18 cellular contexts compared by ENCODE assay signal in the genomic region with DNA sequence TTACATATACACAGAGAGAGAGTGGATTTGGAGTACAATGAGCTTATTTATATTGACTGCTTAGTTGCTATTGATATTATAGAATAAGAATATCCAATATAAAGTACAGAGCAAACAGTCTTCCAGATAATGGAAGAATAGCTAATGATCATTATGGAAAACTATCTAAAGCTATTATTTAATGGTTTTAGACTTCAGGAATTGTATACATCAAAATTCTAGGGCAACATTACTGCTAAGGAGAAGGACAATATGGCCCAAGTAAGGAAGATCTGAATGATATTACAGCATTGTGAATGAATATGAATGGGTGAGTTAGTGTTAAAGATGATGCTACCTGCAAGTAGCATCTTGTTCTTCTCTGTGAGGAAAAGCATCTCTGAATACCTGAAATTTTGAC.
DNase-seq lines count a peak whose midpoint lies in the region; ATAC-seq, FAIRE-seq and TF ChIP-seq lines count a peak whose summit lies in the region.
"Had no signal": no experiment of that assay in that cellular context is flagged by ENCODE, and none has a peak within 500 bp of the region (broad histone marks: within the 10 kb centered on the region; RNA-seq: fewer than 3 reads in every experiment).

No MANE protein-coding gene starts in this region.

- ATAC-seq in K562 = no peak
- no peak for ATAC-seq in HG02798 (IDR thresholded peaks at IDR 0.05; ENCODE audit: poor library complexity, unreplicated experiment)
- ATAC-seq in GM18502 (IDR thresholded peaks at IDR 0.05; ENCODE audit: poor library complexity, unreplicated experiment) = no peak
- ATAC-seq: HCT116 had no signal

- TF ChIP-seq EP300 in K562 (IDR thresholded peaks at IDR 0.05; ENCODE audit: low read length) = no peak

- DNase-seq in HEK293T (ENCODE audit: extremely low spot score) = no peak
- DNase-seq in Karpas-422 = no peak
- no peak for DNase-seq in K562 (ENCODE audit: extremely low read depth in 1 of 4, low spot score in 3 of 4)
- no peak for DNase-seq in NCI-H1092 (lab: John Stamatoyannopoulos, UW)
- DNase-seq: C1 segment of cervical spinal cord; Calu3; CD4-positive, alpha-beta memory T cell; COR-L47; DMS53; DMS79 treated with DMSO at 0.1 percent for 48 hours; GF-D8; GM23248; H9; HFFc6 had no signal

- intact Hi-C loops in K562 (cut with micrococcal nuclease) = no loop called here

- H3K36me3 ChIP-seq in Karpas-422 (ENCODE audit: insufficient read depth, low read length) (no peaks in the 10 kb centered on the region), K562 (ENCODE audit: control insufficient read depth, insufficient read depth, low read length) (no peaks in the 10 kb centered on the region)

- in situ Hi-C loops in K562 (cut with MboI) = no loop called here

- no peaks in the 10 kb centered on the region for H3K79me2 ChIP-seq in Karpas-422 (ENCODE audit: low read length)
- H3K79me2 ChIP-seq in K562 (ENCODE audit: control insufficient read depth, insufficient read depth, low read length) = no peaks in the 10 kb centered on the region

- TF ChIP-seq POLR2A in K562 (conservative IDR thresholded peaks at IDR 0.05) = no peak

- H3K4me2 ChIP-seq in Karpas-422 (ENCODE audit: low read depth, low read length, poor library complexity, severe bottlenecking) (no peak overlapping the region), K562 (ENCODE audit: insufficient read depth, low read length) (no peak overlapping the region)

- H3K27me3 ChIP-seq in Karpas-422 (ENCODE audit: low read length) (no peaks in the 10 kb centered on the region), K562 (ENCODE audit: control insufficient read depth in 2 of 2, insufficient read depth in 2 of 2, low read length in 2 of 2) (no peaks in the 10 kb centered on the region)

- POLR2A ChIA-PET in HEK293T (lab: Yijun Ruan, JAX) = no interaction called here
- POLR2A ChIA-PET in K562 (lab: Yijun Ruan, JAX) = interaction anchor here (0.5 kb wide), 1 partner anchor 15 kb away, joined by 3 read pairs; no protein-coding TSS in a partner anchor

- H3K9ac ChIP-seq in Karpas-422 (ENCODE audit: low read length) = no peak overlapping the region
- H3K9ac ChIP-seq in K562 (ENCODE audit: insufficient read depth in 1 of 2, low read depth in 2 of 2, low read length in 2 of 2) = no peak overlapping the region
- H3K9ac ChIP-seq: GM23248 had no signal

- H3K4me3 ChIP-seq in Karpas-422 (ENCODE audit: low read length) = no peak overlapping the region
- H3K4me3 ChIP-seq in K562 = no peak overlapping the region
- H3K4me3 ChIP-seq: GM23248 had no signal

- H3K4me1 ChIP-seq in Karpas-422 (ENCODE audit: low read length) = peaks cover 1% of the 10 kb centered on the region
- no peaks in the 10 kb centered on the region for H3K4me1 ChIP-seq in K562 (replicated peaks in 1 of 2; ENCODE audit: control insufficient read depth in 2 of 2, insufficient read depth in 2 of 2, low read length in 2 of 2)

- no TSS peak for BruUV-seq in K562 (replicated peaks; lab: Mats Ljungman, UMichigan)

- H3K9me3 ChIP-seq in Karpas-422 (ENCODE audit: low read length) (no peaks in the 10 kb centered on the region), K562 (replicated peaks; ENCODE audit: control insufficient read depth, insufficient read depth, low read depth, low read length) (no peaks in the 10 kb centered on the region)

- H3K9me2 ChIP-seq in Karpas-422 (replicated peaks; ENCODE audit: insufficient read depth, low read length) = no peaks in the 10 kb centered on the region

- FAIRE-seq in K562 (lab: Jason Lieb, UNC) = no peak
- FAIRE-seq: GM12891 had no signal

- H2AFZ ChIP-seq in Karpas-422 (ENCODE audit: low read length) = 0 out of 2 replicates have a peak overlapping the region, but pooled peaks have one; percentile 20
- no peak overlapping the region for H2AFZ ChIP-seq in K562 (ENCODE audit: low read depth, low read length)
- H2AFZ ChIP-seq: GM23248 had no signal

- H3K27ac ChIP-seq in Karpas-422 (ENCODE audit: low read length) = no peak overlapping the region
- no peak overlapping the region for H3K27ac ChIP-seq in K562 (ENCODE audit: extremely low read depth, low read depth, low read length)
- H3K27ac ChIP-seq: GM23248 had no signal

- CTCF ChIA-PET in HEK293T (lab: Yijun Ruan, JAX) (no interaction called here), K562 (lab: Yijun Ruan, JAX; ENCODE audit: low intra/inter-chr PET ratio) (no interaction called here)

- H4K20me1 ChIP-seq in Karpas-422 (ENCODE audit: insufficient read depth, low read depth, low read length) (no peaks in the 10 kb centered on the region), K562 (replicated peaks; ENCODE audit: control insufficient read depth, insufficient read depth, low read length) (no peaks in the 10 kb centered on the region)

- TF ChIP-seq RAD21 in K562 (CRISPR knock-in tag; conservative IDR thresholded peaks at IDR 0.05 in 1 of 2, IDR thresholded peaks at IDR 0.05 in 1 of 2) = no peak

- TF ChIP-seq CTCF in K562 (IDR thresholded peaks at IDR 0.05 in 2 of 3, conservative IDR thresholded peaks at IDR 0.05 in 1 of 3; ENCODE audit: insufficient read depth in 2 of 3, low read depth in 1 of 3, low read length in 3 of 3) = no peak

- H3K9me1 ChIP-seq in K562 (ENCODE audit: control insufficient read depth, insufficient read depth, low read length) = no peaks in the 10 kb centered on the region

TF ChIP-seq in HEK293T, 16 proteins besides CTCF, POLR2A, EP300 and RAD21:
- TF ChIP-seq FOXK2 (IDR thresholded peaks at IDR 0.05) (peak; percentile 28; the same call in 1 of the 2 replicates), CTBP1 (IDR thresholded peaks at IDR 0.05; ENCODE audit: borderline replicate concordance) (no peak), FOXM1 (IDR thresholded peaks at IDR 0.05; ENCODE audit: borderline replicate concordance) (no peak), ARNT (IDR thresholded peaks at IDR 0.05) (no peak), SP1 (IDR thresholded peaks at IDR 0.05) (no peak), SUZ12 (IDR thresholded peaks at IDR 0.05) (peak; percentile 64), NFRKB (IDR thresholded peaks at IDR 0.05) (no peak), ELF4 (IDR thresholded peaks at IDR 0.05) (no peak), HDGF (IDR thresholded peaks at IDR 0.05; ENCODE audit: borderline replicate concordance) (no peak), ZNF384 (IDR thresholded peaks at IDR 0.05) (no peak), LEF1 (IDR thresholded peaks at IDR 0.05; ENCODE audit: borderline replicate concordance) (no peak), L3MBTL2 (conservative IDR thresholded peaks at IDR 0.05) (no peak), BHLHE40 (IDR thresholded peaks at IDR 0.05; ENCODE audit: borderline replicate concordance) (no peak), TARDBP (IDR thresholded peaks at IDR 0.05) (no peak)
- TF ChIP-seq, protein P1, sequence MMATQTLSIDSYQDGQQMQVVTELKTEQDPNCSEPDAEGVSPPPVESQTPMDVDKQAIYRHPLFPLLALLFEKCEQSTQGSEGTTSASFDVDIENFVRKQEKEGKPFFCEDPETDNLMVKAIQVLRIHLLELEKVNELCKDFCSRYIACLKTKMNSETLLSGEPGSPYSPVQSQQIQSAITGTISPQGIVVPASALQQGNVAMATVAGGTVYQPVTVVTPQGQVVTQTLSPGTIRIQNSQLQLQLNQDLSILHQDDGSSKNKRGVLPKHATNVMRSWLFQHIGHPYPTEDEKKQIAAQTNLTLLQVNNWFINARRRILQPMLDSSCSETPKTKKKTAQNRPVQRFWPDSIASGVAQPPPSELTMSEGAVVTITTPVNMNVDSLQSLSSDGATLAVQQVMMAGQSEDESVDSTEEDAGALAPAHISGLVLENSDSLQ (IDR thresholded peaks at IDR 0.05) = no peak

TF ChIP-seq in K562, 482 proteins besides CTCF, POLR2A, EP300 and RAD21:
- TF ChIP-seq CHD2 (IDR thresholded peaks at IDR 0.05; ENCODE audit: low read depth, low read length) = no peak
- TF ChIP-seq BRCA1 (IDR thresholded peaks at IDR 0.05) = peak; percentile 92; the same call in 1 of the 2 replicates
- TF ChIP-seq BRCA1 (CRISPR knock-in tag; IDR thresholded peaks at IDR 0.05) = no peak
